1 cellular context compared by ENCODE assay signal in the genomic region with DNA sequence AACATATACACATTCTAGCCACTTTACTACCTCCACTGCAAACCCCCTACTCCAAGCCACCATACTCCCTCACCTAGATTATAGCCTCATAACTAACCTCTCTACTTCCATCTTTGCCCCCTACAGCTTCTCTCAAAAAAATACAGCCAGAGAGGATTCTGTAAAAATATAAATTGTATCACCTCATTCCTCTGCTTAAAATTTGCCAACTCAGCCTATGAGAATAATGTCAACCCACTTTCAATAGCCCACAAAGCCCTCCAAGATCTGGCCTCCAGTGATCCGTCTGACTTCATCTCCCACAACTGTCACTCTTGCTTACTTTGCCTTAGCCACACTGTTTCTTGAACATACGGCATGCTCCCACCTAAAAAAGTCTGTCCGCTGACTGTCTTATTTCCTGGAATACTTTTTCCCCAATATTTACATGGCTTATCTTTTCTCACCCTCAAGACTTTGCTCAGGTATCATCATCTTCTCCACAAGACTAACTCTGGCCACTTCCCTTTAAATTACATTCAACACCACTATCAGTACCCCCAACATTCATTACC.
A peak's percentile ranks its signal among the peaks of the same experiment; 100 is the strongest.
TF ChIP-seq lines count a peak whose summit lies in the region.

No MANE protein-coding gene starts in this region.

TF ChIP-seq in K562, 482 proteins besides CTCF, POLR2A, EP300 and RAD21:
- no peak for TF ChIP-seq HDGF (IDR thresholded peaks at IDR 0.05)
- TF ChIP-seq UBTF (IDR thresholded peaks at IDR 0.05; ENCODE audit: borderline replicate concordance in 1 of 2, low read depth in 2 of 2, low read length in 2 of 2) = no peak
- TF ChIP-seq ZBTB8A (IDR thresholded peaks at IDR 0.05; ENCODE audit: partially characterized antibody) = no peak
- no peak for TF ChIP-seq CREBBP (IDR thresholded peaks at IDR 0.05; ENCODE audit: low read depth, low read length)
- no peak for TF ChIP-seq MCM5 (IDR thresholded peaks at IDR 0.05; ENCODE audit: low read depth)
- TF ChIP-seq FOXA3 (CRISPR knock-in tag; conservative IDR thresholded peaks at IDR 0.05 in 1 of 2, IDR thresholded peaks at IDR 0.05 in 1 of 2) = peak in 1 of 2 experiments; percentile 50; a peak in 1 of 4 replicates
- no peak for TF ChIP-seq TFAM (CRISPR knock-in tag; conservative IDR thresholded peaks at IDR 0.05)
- TF ChIP-seq, protein P1, sequence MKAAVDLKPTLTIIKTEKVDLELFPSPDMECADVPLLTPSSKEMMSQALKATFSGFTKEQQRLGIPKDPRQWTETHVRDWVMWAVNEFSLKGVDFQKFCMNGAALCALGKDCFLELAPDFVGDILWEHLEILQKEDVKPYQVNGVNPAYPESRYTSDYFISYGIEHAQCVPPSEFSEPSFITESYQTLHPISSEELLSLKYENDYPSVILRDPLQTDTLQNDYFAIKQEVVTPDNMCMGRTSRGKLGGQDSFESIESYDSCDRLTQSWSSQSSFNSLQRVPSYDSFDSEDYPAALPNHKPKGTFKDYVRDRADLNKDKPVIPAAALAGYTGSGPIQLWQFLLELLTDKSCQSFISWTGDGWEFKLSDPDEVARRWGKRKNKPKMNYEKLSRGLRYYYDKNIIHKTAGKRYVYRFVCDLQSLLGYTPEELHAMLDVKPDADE (conservative IDR thresholded peaks at IDR 0.05; ENCODE audit: control insufficient read depth, low read depth, low read length) = no peak
- peak; percentile 15; the same call in 1 of the 2 replicates for TF ChIP-seq JUND (IDR thresholded peaks at IDR 0.05; ENCODE audit: borderline replicate concordance, low read depth, low read length)
- no peak for TF ChIP-seq JUND (tag; IDR thresholded peaks at IDR 0.05; ENCODE audit: borderline replicate concordance, low read depth, low read length)
- peak; percentile 53; the same call in 1 of the 2 replicates for TF ChIP-seq ARID1B (IDR thresholded peaks at IDR 0.05)
- peak; percentile 34; the same call in 1 of the 2 replicates for TF ChIP-seq ZNF592 (IDR thresholded peaks at IDR 0.05)
- TF ChIP-seq RBM34 (IDR thresholded peaks at IDR 0.05; ENCODE audit: borderline replicate concordance, insufficient read depth, low read length) = no peak
- TF ChIP-seq SOX6 (IDR thresholded peaks at IDR 0.05) = 0 out of 2 replicates have a peak, but pooled peaks have one; percentile 20
- no peak for TF ChIP-seq SMAD2 (IDR thresholded peaks at IDR 0.05; ENCODE audit: low read depth, low read length)
- 0 out of 2 replicates have a peak, but pooled peaks have one; percentile 6 for TF ChIP-seq BRD4 (IDR thresholded peaks at IDR 0.05)
- peak; percentile 53; the same call in 1 of the 2 replicates for TF ChIP-seq L3MBTL2 (IDR thresholded peaks at IDR 0.05)
- peak; percentile 48; the same call in 1 of the 2 replicates for TF ChIP-seq ZEB2 (IDR thresholded peaks at IDR 0.05)
- TF ChIP-seq, protein P2, sequence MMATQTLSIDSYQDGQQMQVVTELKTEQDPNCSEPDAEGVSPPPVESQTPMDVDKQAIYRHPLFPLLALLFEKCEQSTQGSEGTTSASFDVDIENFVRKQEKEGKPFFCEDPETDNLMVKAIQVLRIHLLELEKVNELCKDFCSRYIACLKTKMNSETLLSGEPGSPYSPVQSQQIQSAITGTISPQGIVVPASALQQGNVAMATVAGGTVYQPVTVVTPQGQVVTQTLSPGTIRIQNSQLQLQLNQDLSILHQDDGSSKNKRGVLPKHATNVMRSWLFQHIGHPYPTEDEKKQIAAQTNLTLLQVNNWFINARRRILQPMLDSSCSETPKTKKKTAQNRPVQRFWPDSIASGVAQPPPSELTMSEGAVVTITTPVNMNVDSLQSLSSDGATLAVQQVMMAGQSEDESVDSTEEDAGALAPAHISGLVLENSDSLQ (IDR thresholded peaks at IDR 0.05) = peak; percentile 68
- no peak for TF ChIP-seq ZNF3 (CRISPR knock-in tag; IDR thresholded peaks at IDR 0.05)
- TF ChIP-seq ZNF561 (CRISPR knock-in tag; conservative IDR thresholded peaks at IDR 0.05) = no peak
- TF ChIP-seq ZNF316 (IDR thresholded peaks at IDR 0.05) = peak; percentile 88
- peak; percentile 69 for TF ChIP-seq MAFG (tag; conservative IDR thresholded peaks at IDR 0.05)
- no peak for TF ChIP-seq GTF2E2 (tag; IDR thresholded peaks at IDR 0.05)
- TF ChIP-seq ZNF217 (CRISPR knock-in tag; IDR thresholded peaks at IDR 0.05) = no peak
- no peak for TF ChIP-seq ZBTB1 (CRISPR knock-in tag; IDR thresholded peaks at IDR 0.05; ENCODE audit: borderline replicate concordance, low read depth)
- no peak for TF ChIP-seq NKRF (IDR thresholded peaks at IDR 0.05; ENCODE audit: borderline replicate concordance)
- no peak for TF ChIP-seq RUNX1 (IDR thresholded peaks at IDR 0.05; ENCODE audit: low read depth)
- TF ChIP-seq CTBP1 (IDR thresholded peaks at IDR 0.05; ENCODE audit: borderline replicate concordance) = peak; percentile 51; the same call in 1 of the 2 replicates
- TF ChIP-seq CBFA2T3 (IDR thresholded peaks at IDR 0.05) = peak; percentile 21; the same call in 1 of the 2 replicates
- TF ChIP-seq TCF3 (CRISPR knock-in tag; IDR thresholded peaks at IDR 0.05) = 0 out of 2 replicates have a peak, but pooled peaks have one; percentile 40
- TF ChIP-seq ETS2 (tag; IDR thresholded peaks at IDR 0.05; ENCODE audit: borderline replicate concordance, poor library complexity, severe bottlenecking) = no peak
- TF ChIP-seq C11orf30 (IDR thresholded peaks at IDR 0.05; ENCODE audit: low read depth) = peak; percentile 84
- no peak for TF ChIP-seq MAFF (IDR thresholded peaks at IDR 0.05; ENCODE audit: low read length)
- TF ChIP-seq, protein P3, sequence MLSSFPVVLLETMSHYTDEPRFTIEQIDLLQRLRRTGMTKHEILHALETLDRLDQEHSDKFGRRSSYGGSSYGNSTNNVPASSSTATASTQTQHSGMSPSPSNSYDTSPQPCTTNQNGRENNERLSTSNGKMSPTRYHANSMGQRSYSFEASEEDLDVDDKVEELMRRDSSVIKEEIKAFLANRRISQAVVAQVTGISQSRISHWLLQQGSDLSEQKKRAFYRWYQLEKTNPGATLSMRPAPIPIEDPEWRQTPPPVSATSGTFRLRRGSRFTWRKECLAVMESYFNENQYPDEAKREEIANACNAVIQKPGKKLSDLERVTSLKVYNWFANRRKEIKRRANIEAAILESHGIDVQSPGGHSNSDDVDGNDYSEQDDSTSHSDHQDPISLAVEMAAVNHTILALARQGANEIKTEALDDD (IDR thresholded peaks at IDR 0.05) = peak; percentile 4
- TF ChIP-seq TGIF2 (CRISPR knock-in tag; IDR thresholded peaks at IDR 0.05) = no peak
TF ChIP-seq in K562: peak in this region for 16.
